Comparison of ENCODE assay signal across 8 cellular contexts in the genomic region with DNA sequence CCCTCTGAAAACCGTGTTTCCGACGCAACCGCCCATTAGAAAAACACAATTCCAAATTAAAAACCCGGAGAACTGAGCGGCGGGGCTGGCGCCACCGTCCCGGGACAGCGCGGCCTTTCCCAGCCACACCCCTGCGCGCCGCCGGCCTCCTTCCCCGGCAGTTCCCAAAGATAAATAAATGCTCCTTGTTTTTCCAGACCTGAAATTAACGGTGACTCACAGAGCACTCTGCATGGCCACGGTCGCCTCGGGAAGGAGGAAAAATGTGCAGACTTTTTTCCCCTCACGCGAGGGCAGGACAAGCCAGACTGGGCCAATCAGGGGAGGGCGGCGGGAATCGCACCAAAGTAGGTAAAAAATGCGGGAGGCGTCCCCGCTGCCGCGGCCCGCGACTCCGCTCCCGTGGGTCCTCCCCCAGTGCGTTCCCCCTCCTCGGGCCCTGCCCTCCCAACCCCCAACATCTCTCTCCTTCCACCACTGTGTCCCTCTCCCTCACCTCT. TPM values are rescaled to one million over a fixed set of nuclear protein-coding genes. Genes with fewer than 3 reads are reported as not detected.
DNase-seq lines count a peak whose midpoint lies in the region; ATAC-seq and TF ChIP-seq lines count a peak whose summit lies in the region.

No MANE protein-coding gene starts in this region.

- intact Hi-C loops in CD4-positive, alpha-beta memory T cell (cut with micrococcal nuclease), result loop anchor here (2.0 kb wide), 2 partner anchors 64 to 720 kb away; a partner anchor contains a TSS
- intact Hi-C loops in sigmoid colon (cut with DNase I), result no loop called here

- H3K27ac Mint-ChIP-seq in CD4-positive, alpha-beta memory T cell, result peak overlapping the region in 5 of 7 donors; percentile 8 to 76 (median 27)
- H3K27ac Mint-ChIP-seq in chondrocyte (ENCODE audit: unreplicated experiment) (peak overlapping the region; percentile 98), immature natural killer cell (peak overlapping the region in 4 of 6 donors; percentile 12 to 81 (median 68))

- no peaks in the 10 kb centered on the region for H3K27me3 ChIP-seq in CD4-positive, alpha-beta memory T cell (ENCODE audit: insufficient read depth, low read length)
- no peaks in the 10 kb centered on the region for H3K27me3 ChIP-seq in SK-N-SH (ENCODE audit: insufficient read depth)
- no peaks in the 10 kb centered on the region for H3K27me3 ChIP-seq in sigmoid colon

- H3K4me3 Mint-ChIP-seq in CD4-positive, alpha-beta memory T cell, result peak overlapping the region; percentile 36 to 92 (median 63)
- H3K4me3 Mint-ChIP-seq in chondrocyte (ENCODE audit: unreplicated experiment) (peak overlapping the region; percentile 86), immature natural killer cell (peak overlapping the region; percentile 72 to 94 (median 77))

- H3K27ac ChIP-seq in CD4-positive, alpha-beta memory T cell (ENCODE audit: low read depth, low read length), result no peak overlapping the region
- H3K27ac ChIP-seq in SK-N-SH (ENCODE audit: low read depth in 2 of 2, low read length in 1 of 2) (peak overlapping the region; percentile 93 to 99), sigmoid colon (peak overlapping the region; percentile 99 to 100 (median 100))

- peaks cover 38% of the 10 kb centered on the region for H4K20me1 ChIP-seq in SK-N-SH (ENCODE audit: insufficient read depth)

- H3K36me3 Mint-ChIP-seq in CD4-positive, alpha-beta memory T cell, result peaks cover 0 to 15% of the 10 kb centered on the region in 2 donors
- peaks cover 21% of the 10 kb centered on the region for H3K36me3 Mint-ChIP-seq in chondrocyte (ENCODE audit: low read depth)
- peaks cover 0 to 8% (median 0%) of the 10 kb centered on the region in 3 donors for H3K36me3 Mint-ChIP-seq in immature natural killer cell

- peaks cover 35% of the 10 kb centered on the region for H3K4me1 ChIP-seq in CD4-positive, alpha-beta memory T cell (ENCODE audit: insufficient read depth, low read length)
- peaks cover 3 to 10% of the 10 kb centered on the region in 2 experiments; a peak in 3 of 4 replicates for H3K4me1 ChIP-seq in SK-N-SH (ENCODE audit: control insufficient read depth in 1 of 2, insufficient read depth in 2 of 2, low read depth in 1 of 2, low read length in 1 of 2)
- H3K4me1 ChIP-seq in sigmoid colon, result peaks cover 3 to 52% (median 46%) of the 10 kb centered on the region in 4 donors

- TF ChIP-seq POLR2A in sigmoid colon (IDR thresholded peaks at IDR 0.05), result peak; percentile 85 to 92

- no peaks in the 10 kb centered on the region for H3K36me3 ChIP-seq in CD4-positive, alpha-beta memory T cell (ENCODE audit: insufficient read depth, low read length)
- H3K36me3 ChIP-seq in SK-N-SH (replicated peaks in 1 of 2; ENCODE audit: control insufficient read depth in 1 of 2, insufficient read depth in 2 of 2, low read length in 1 of 2) (peaks cover 3 to 4% of the 10 kb centered on the region in 2 experiments), sigmoid colon (peaks cover 0 to 12% (median 0%) of the 10 kb centered on the region in 4 donors)

- H3K4me1 Mint-ChIP-seq in CD4-positive, alpha-beta memory T cell, result peaks cover 23 to 37% (median 28%) of the 10 kb centered on the region in 4 donors
- H3K4me1 Mint-ChIP-seq in chondrocyte (ENCODE audit: low read depth) (peaks cover 62% of the 10 kb centered on the region), immature natural killer cell (peaks cover 29 to 40% of the 10 kb centered on the region in 2 donors)

- CTCF ChIA-PET in CD4-positive, alpha-beta memory T cell (lab: Charles Lee; ENCODE audit: partially characterized antibody), result interaction anchor here (3.1 kb wide), 1 partner anchor 33 kb away, joined by 9 read pairs; no protein-coding TSS in a partner anchor
- CTCF ChIA-PET in SK-N-SH (lab: Yijun Ruan, JAX), result interaction anchor here (1.1 to 3.3 kb wide), 3 partner anchors 32 to 50 kb away, joined by 3 to 16 read pairs (median 8); no protein-coding TSS in a partner anchor

- ATAC-seq in GM19455 (IDR thresholded peaks at IDR 0.05; ENCODE audit: unreplicated experiment), result no peak
- no peak for ATAC-seq in HG03135 (IDR thresholded peaks at IDR 0.05; ENCODE audit: unreplicated experiment)

- TF ChIP-seq CTCF in SK-N-SH (IDR thresholded peaks at IDR 0.05), result no peak
- TF ChIP-seq CTCF in chondrocyte (IDR thresholded peaks at IDR 0.05), result no peak
- no peak for TF ChIP-seq CTCF in sigmoid colon (IDR thresholded peaks at IDR 0.05)

- no peaks in the 10 kb centered on the region for H3K9me3 ChIP-seq in CD4-positive, alpha-beta memory T cell (ENCODE audit: control insufficient read depth in 1 of 2, low read length in 2 of 2)
- H3K9me3 ChIP-seq in SK-N-SH (no peaks in the 10 kb centered on the region), sigmoid colon (no peaks in the 10 kb centered on the region)

- H3K27me3 Mint-ChIP-seq in CD4-positive, alpha-beta memory T cell, result no peaks in the 10 kb centered on the region
- H3K27me3 Mint-ChIP-seq in chondrocyte (ENCODE audit: low read depth) (no peaks in the 10 kb centered on the region), immature natural killer cell (ENCODE audit: low read depth in 3 of 3) (peaks cover 8 to 21% (median 9%) of the 10 kb centered on the region in 3 donors)

- no peak overlapping the region for H2AFZ ChIP-seq in SK-N-SH (ENCODE audit: low read depth)

- H3K79me2 ChIP-seq in SK-N-SH (ENCODE audit: insufficient read depth), result peaks cover 46% of the 10 kb centered on the region

- peak overlapping the region; percentile 91 for H3K9ac ChIP-seq in SK-N-SH

- H3K4me3 ChIP-seq in CD4-positive, alpha-beta memory T cell (ENCODE audit: low read length in 2 of 2), result no peak overlapping the region
- H3K4me3 ChIP-seq in SK-N-SH (ENCODE audit: low read depth in 2 of 2, low read length in 1 of 2), result peak overlapping the region; percentile 66 to 92
- peak overlapping the region; percentile 80 to 100 (median 97) for H3K4me3 ChIP-seq in sigmoid colon

- no peak for TF ChIP-seq RAD21 in SK-N-SH (IDR thresholded peaks at IDR 0.05; ENCODE audit: low read length)

- no peaks in the 10 kb centered on the region for H3K9me3 Mint-ChIP-seq in CD4-positive, alpha-beta memory T cell
- H3K9me3 Mint-ChIP-seq in chondrocyte (ENCODE audit: low read depth) (no peaks in the 10 kb centered on the region), immature natural killer cell (no peaks in the 10 kb centered on the region)

- 1% methylated on average over 37 of the region's 37 CpGs for WGBS in SK-N-SH (ENCODE audit: low lambda C conversion rate)
- WGBS in sigmoid colon, 2 donors, result 1 to 2% methylated on average over 37 of the region's 37 CpGs

- peak in 2 of 5 donors; percentile 5 to 10 for DNase-seq in CD4-positive, alpha-beta memory T cell
- DNase-seq in HS-5 (ENCODE audit: low read depth), result peak; percentile 88
- peak; percentile 81 for DNase-seq in SK-N-SH
- DNase-seq in chondrocyte (ENCODE audit: low spot score), result peak; percentile 98
- peak; percentile 14 to 24 (median 14) for DNase-seq in immature natural killer cell
- peak; percentile 98 for DNase-seq in sigmoid colon

- H3K9me2 ChIP-seq in SK-N-SH, result no peaks in the 10 kb centered on the region

- peak overlapping the region; percentile 84 for H3K4me2 ChIP-seq in SK-N-SH

- POLR2A ChIA-PET in CD4-positive, alpha-beta memory T cell (lab: Charles Lee; ENCODE audit: partially characterized antibody), result interaction anchor here (0.8 to 4.7 kb wide), 9 partner anchors 12 to 396 kb away, joined by 3 to 63 read pairs (median 6); a partner anchor contains a TSS
- POLR2A ChIA-PET in SK-N-SH (lab: Yijun Ruan, JAX), result interaction anchor here (1.0 to 1.5 kb wide), 2 partner anchors 21 to 67 kb away, joined by 4 to 8 read pairs; no protein-coding TSS in a partner anchor

- peaks cover 26% of the 10 kb centered on the region for H3F3A ChIP-seq in SK-N-SH (replicated peaks; ENCODE audit: insufficient read depth)

- peak; percentile 21 to 50; a peak in 2 of 4 replicates for TF ChIP-seq EP300 in SK-N-SH (IDR thresholded peaks at IDR 0.05; ENCODE audit: borderline replicate concordance in 1 of 2, low read depth in 1 of 2, low read length in 1 of 2)
- TF ChIP-seq EP300 in sigmoid colon (IDR thresholded peaks at IDR 0.05), result peak; percentile 44 to 96 (median 69)

RNA-seq across cellular contexts. Expression of a gene that starts 0.9 kb away (rescaled TPM):
- 10 to 100 TPM; 43.1 to 49.1 TPM for total RNA-seq in CD4-positive, alpha-beta memory T cell
- polyA plus RNA-seq in CD4-positive, alpha-beta memory T cell, result 100 to 1,000 TPM; 147 to 212 TPM
- 151 and 167 TPM in 2 replicates for polyA plus RNA-seq in SK-N-SH (2012; rRNA removed)
- 249 and 348 TPM in 2 replicates for polyA plus RNA-seq in SK-N-SH (2012; cell fraction: cytosol; rRNA removed)
- polyA plus RNA-seq in SK-N-SH (2012; cell fraction: nucleus; rRNA removed), result 57.6 and 74.2 TPM in 2 replicates
- 878 to 1,290 TPM (median 1,265 TPM) in 3 replicates for total RNA-seq in chondrocyte
- polyA plus RNA-seq in immature natural killer cell, result 100 to 1,000 TPM; 157 to 226 (median 225) TPM
- 1,000 to 10,000 TPM; 1,872 to 2,237 (median 1,948) TPM for total RNA-seq in sigmoid colon
- polyA plus RNA-seq in sigmoid colon, result 100 to 1,000 TPM; 429 to 672 (median 586) TPM

RNA-seq across cellular contexts. Expression of a gene that starts 37.8 kb away (rescaled TPM):
- total RNA-seq in CD4-positive, alpha-beta memory T cell, result under 1 TPM; 0.87 to 0.94 TPM
- under 1 TPM; 0.21 to 0.96 TPM for polyA plus RNA-seq in CD4-positive, alpha-beta memory T cell
- polyA plus RNA-seq in SK-N-SH (2012; rRNA removed) (6.7 and 7.1 TPM in 2 replicates), immature natural killer cell (1 to 10 TPM; 4.8 to 6.6 (median 5.8) TPM), sigmoid colon (under 1 TPM in 2 of 3 donors, not detected in 1; 0.51 to 0.60 TPM)
- 8.9 and 9.2 TPM in 2 replicates for polyA plus RNA-seq in SK-N-SH (2012; cell fraction: cytosol; rRNA removed)
- polyA plus RNA-seq in SK-N-SH (2012; cell fraction: nucleus; rRNA removed), result 5.6 and 5.9 TPM in 2 replicates
- total RNA-seq in chondrocyte (9.6 to 14.4 TPM (median 11.7 TPM) in 3 replicates), sigmoid colon (1 to 10 TPM; 1.1 to 3.6 (median 1.5) TPM)

Comparison
In these comparisons a context has a peak if more than half of its experiments do, and no peak if none do; other contexts are left out.
1. H3K4me3 ChIP-seq: peak in SK-N-SH (2 of 2) and sigmoid colon (4 of 4); none in CD4-positive, alpha-beta memory T cell (0 of 2).
2. H3K27ac Mint-ChIP-seq: peak in every context shown above with its lines; median percentile 98 in chondrocyte; 68 in immature natural killer cell; 27 in CD4-positive, alpha-beta memory T cell.
3. Peak in every context shown above with its lines, with median percentiles within 50 percentile points of each other: H3K4me3 Mint-ChIP-seq.